9 cellular contexts compared by ENCODE assay signal in the genomic region with DNA sequence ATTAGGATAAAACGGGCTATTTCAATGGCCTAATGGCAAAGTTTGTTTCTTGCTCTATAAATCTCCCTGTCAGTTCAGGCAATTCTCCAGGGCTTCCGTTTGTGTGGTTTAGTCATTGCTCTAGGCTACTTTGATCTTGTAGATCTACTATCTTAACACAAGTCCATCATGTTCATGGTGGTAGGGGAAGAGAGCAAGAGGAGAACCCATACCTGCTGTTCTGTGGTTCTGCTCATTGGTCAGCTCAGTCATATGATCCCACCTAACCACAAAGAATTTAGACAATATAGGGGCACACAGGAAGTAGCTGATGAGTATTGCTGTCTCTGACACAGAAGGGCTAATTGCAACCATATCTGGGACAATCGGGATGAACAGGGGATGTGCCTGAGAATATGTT. TPM values are rescaled to one million over a fixed set of nuclear protein-coding genes. Genes with fewer than 3 reads are reported as not detected.
A peak's percentile ranks its signal among the peaks of the same experiment; 100 is the strongest.
DNase-seq lines count a peak whose midpoint lies in the region; ATAC-seq and TF ChIP-seq lines count a peak whose summit lies in the region.
"Had no signal": no experiment of that assay in that cellular context is flagged by ENCODE, and none has a peak within 500 bp of the region (broad histone marks: within the 10 kb centered on the region; RNA-seq: fewer than 3 reads in every experiment).

No MANE protein-coding gene starts in this region.

- no peak overlapping the region for H3K4me3 Mint-ChIP-seq in MCF 10A (ENCODE audit: unreplicated experiment)

- intact Hi-C loops in OCI-LY7 (cut with micrococcal nuclease; ENCODE audit: unreplicated experiment) (no loop called here), tibial artery (cut with DNase I; ENCODE audit: low total_unique reads) (loop anchor here (10.0 kb wide), 1 partner anchor 114 kb away; a partner anchor contains a TSS), MCF 10A (cut with micrococcal nuclease) (no loop called here)

- CTCF ChIA-PET in OCI-LY7 (lab: Charles Lee; ENCODE audit: unreplicated experiment) (no interaction called here), MCF 10A (lab: Yijun Ruan, JAX) (interaction anchor here (0.5 to 1.0 kb wide), 3 partner anchors 54 to 258 kb away, joined by 3 read pairs; no protein-coding TSS in a partner anchor)

- no peak overlapping the region for H3K27ac Mint-ChIP-seq in MCF 10A (ENCODE audit: low read depth, unreplicated experiment)

- H3K4me1 ChIP-seq in OCI-LY7 (ENCODE audit: insufficient read depth, low read length, poor library complexity, severe bottlenecking) (peaks cover 12% of the 10 kb centered on the region), tibial artery (peaks cover 0 to 3% (median 0%) of the 10 kb centered on the region in 4 donors)

- POLR2A ChIA-PET in OCI-LY7 (lab: Charles Lee): no interaction called here
- POLR2A ChIA-PET in MCF 10A (lab: Yijun Ruan, JAX): interaction anchor here (0.6 kb wide), 2 partner anchors 31 to 359 kb away, joined by 3 read pairs; no protein-coding TSS in a partner anchor

- no peaks in the 10 kb centered on the region for H3K79me2 ChIP-seq in OCI-LY7 (ENCODE audit: insufficient read depth, low read depth, low read length)

- H4K20me1 ChIP-seq in OCI-LY7 (ENCODE audit: insufficient read depth, low read length): no peaks in the 10 kb centered on the region

- ATAC-seq in HG02938 (IDR thresholded peaks at IDR 0.05; ENCODE audit: unreplicated experiment): peak; percentile 46

- H3K27me3 Mint-ChIP-seq in MCF 10A (ENCODE audit: insufficient read depth, unreplicated experiment): no peaks in the 10 kb centered on the region

- no peak overlapping the region for H3K4me2 ChIP-seq in OCI-LY7 (ENCODE audit: low read length)

- H3K9me2 ChIP-seq in OCI-LY7 (ENCODE audit: insufficient read depth, low read length): no peaks in the 10 kb centered on the region

- TF ChIP-seq CTCF in GM10266 (IDR thresholded peaks at IDR 0.05; ENCODE audit: control insufficient read depth, insufficient read depth, low read depth, missing control alignments) (no peak), OCI-LY7 (conservative IDR thresholded peaks at IDR 0.05; ENCODE audit: low read length) (no peak), tibial artery (IDR thresholded peaks at IDR 0.05) (no peak), MCF 10A (IDR thresholded peaks at IDR 0.05; ENCODE audit: unreplicated experiment) (no peak)

- H3K4me3 ChIP-seq in OCI-LY7 (ENCODE audit: low read depth, low read length, poor library complexity, severe bottlenecking) (no peak overlapping the region), tibial artery (no peak overlapping the region)

- DNase-seq in GM10266 (ENCODE audit: extremely low spot score) (peak; percentile 42), OCI-LY7 (ENCODE audit: low spot score) (peak; percentile 15), islet precursor cell (peak; percentile 71), superior temporal gyrus (ENCODE audit: extremely low spot score) (no peak), tibial artery (no peak), NCI-H446 (lab: John Stamatoyannopoulos, UW) (no peak), MCF 10A (ENCODE audit: unreplicated experiment) (no peak)
- DNase-seq: kidney had no signal

- H2AFZ ChIP-seq in OCI-LY7 (ENCODE audit: low read length): 0 out of 2 replicates have a peak overlapping the region, but pooled peaks have one; percentile 19

- no peaks in the 10 kb centered on the region for H3K36me3 Mint-ChIP-seq in MCF 10A (ENCODE audit: insufficient read depth, unreplicated experiment)

- H3K27ac ChIP-seq in OCI-LY7 (ENCODE audit: low read depth, low read length, poor library complexity, severe bottlenecking) (no peak overlapping the region), tibial artery (no peak overlapping the region)

- H3K27me3 ChIP-seq in tibial artery: peaks cover 0 to 3% of the 10 kb centered on the region in 2 donors

- peaks cover 13% of the 10 kb centered on the region for H3K36me3 ChIP-seq in OCI-LY7 (ENCODE audit: insufficient read depth, low read length)
- no peaks in the 10 kb centered on the region for H3K36me3 ChIP-seq in tibial artery

- BruUV-seq in OCI-LY7 (replicated peaks; lab: Mats Ljungman, UMichigan) (no TSS peak), MCF 10A (replicated peaks; lab: Mats Ljungman, UMichigan) (no TSS peak)

- H3K9me3 ChIP-seq in OCI-LY7 (ENCODE audit: low read length): peaks cover 12% of the 10 kb centered on the region
- H3K9me3 ChIP-seq in tibial artery: no peaks in the 10 kb centered on the region

- H3K9me3 Mint-ChIP-seq in MCF 10A (ENCODE audit: unreplicated experiment): no peaks in the 10 kb centered on the region

- peaks cover 9% of the 10 kb centered on the region for H3K4me1 Mint-ChIP-seq in MCF 10A (ENCODE audit: insufficient read depth, unreplicated experiment)

RNA-seq across cellular contexts. Expression of a gene that starts 4.9 kb away (rescaled TPM):
- total RNA-seq in OCI-LY7 (2014; rRNA removed; shearing (Covaris generic)): 235 and 462 TPM in 2 replicates
- total RNA-seq in OCI-LY7 (2022) (267 and 309 TPM in 2 replicates), MCF 10A (2022) (118 and 148 TPM in 2 replicates)

Comparison
In these comparisons a context has a peak if more than half of its experiments do, and no peak if none do; other contexts are left out.
1. DNase-seq: peak in GM10266 (single experiment), OCI-LY7 (single experiment) and islet precursor cell (single experiment); none in superior temporal gyrus (single experiment), tibial artery (0 of 2), NCI-H446 (0 of 2) and MCF 10A (single experiment).